Comparison of ENCODE assay signal across 21 cellular contexts in the genomic region with DNA sequence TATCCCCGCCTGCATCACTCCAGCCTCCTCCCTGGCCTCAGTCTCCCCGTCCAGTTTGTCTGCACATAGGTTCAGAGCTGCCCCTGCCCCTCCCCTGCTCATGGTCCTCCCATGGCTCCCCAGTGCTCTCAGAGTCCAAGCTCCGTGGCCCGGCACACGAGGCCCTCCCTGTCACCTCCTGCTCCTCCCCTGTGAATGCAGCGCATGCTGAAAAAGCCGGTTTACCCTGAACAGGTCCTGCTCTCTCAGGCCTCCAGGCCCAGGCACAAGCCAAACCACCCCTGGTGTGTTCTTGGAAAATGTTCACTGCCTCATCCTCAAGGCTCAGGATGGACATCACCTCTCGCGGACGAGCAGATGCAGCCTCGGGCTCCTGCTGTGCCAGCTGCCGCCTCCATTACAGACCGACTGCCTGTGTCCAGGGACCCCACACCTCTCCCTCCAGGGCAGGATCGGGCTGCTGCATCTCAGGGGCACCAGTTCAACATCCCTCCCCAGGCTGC. TPM values are rescaled to one million over a fixed set of nuclear protein-coding genes. Genes with fewer than 3 reads are reported as not detected.
DNase-seq lines count a peak whose midpoint lies in the region; ATAC-seq, FAIRE-seq and TF ChIP-seq lines count a peak whose summit lies in the region.
"Had no signal": no experiment of that assay in that cellular context is flagged by ENCODE, and none has a peak within 500 bp of the region (broad histone marks: within the 10 kb centered on the region; RNA-seq: fewer than 3 reads in every experiment).

No MANE protein-coding gene starts in this region.

- H2AFZ ChIP-seq in astrocyte (ENCODE audit: low read depth, low read length) (no peak overlapping the region), neuronal stem cell (ENCODE audit: low read length) (no peak overlapping the region)
- H2AFZ ChIP-seq: GM23338 had no signal

- H3K4ac ChIP-seq in neuronal stem cell (ENCODE audit: low read length): no peak overlapping the region

- H3K4me1 Mint-ChIP-seq in astrocyte (ENCODE audit: low read depth, unreplicated experiment): no peaks in the 10 kb centered on the region
- peaks cover 9 to 15% (median 11%) of the 10 kb centered on the region in 7 donors for H3K4me1 Mint-ChIP-seq in naive thymus-derived CD4-positive, alpha-beta T cell

- peak overlapping the region; percentile 27 for H3K4me3 Mint-ChIP-seq in astrocyte (ENCODE audit: unreplicated experiment)
- no peak overlapping the region for H3K4me3 Mint-ChIP-seq in naive thymus-derived CD4-positive, alpha-beta T cell
- H3K4me3 Mint-ChIP-seq: CD4-positive, alpha-beta T cell; GM23338 had no signal

- H3K4me3 ChIP-seq in HEK293 (ENCODE audit: low read depth, low read length) (no peak overlapping the region), astrocyte (ENCODE audit: insufficient read depth, low read depth, low read length) (no peak overlapping the region), neuronal stem cell (ENCODE audit: low read length in 2 of 2) (no peak overlapping the region)
- no peak overlapping the region for H3K4me3 ChIP-seq in naive thymus-derived CD4-positive, alpha-beta T cell (ENCODE audit: low read length)
- H3K4me3 ChIP-seq: A549, GM23338 had no signal

- H3K4me1 ChIP-seq in HEK293 (ENCODE audit: control insufficient read depth, insufficient read depth, low read length): peaks cover 4% of the 10 kb centered on the region
- peaks cover 4% of the 10 kb centered on the region for H3K4me1 ChIP-seq in astrocyte (ENCODE audit: insufficient read depth, low read length)
- peaks cover 0 to 3% of the 10 kb centered on the region in 2 donors for H3K4me1 ChIP-seq in neuronal stem cell (ENCODE audit: control insufficient read depth in 2 of 2, insufficient read depth in 1 of 2, low read depth in 1 of 2, low read length in 2 of 2)
- peaks cover 5 to 7% of the 10 kb centered on the region in 2 donors for H3K4me1 ChIP-seq in naive thymus-derived CD4-positive, alpha-beta T cell (ENCODE audit: control insufficient read depth in 2 of 2, insufficient read depth in 2 of 2, low read length in 2 of 2)
- H3K4me1 ChIP-seq: Caco-2 had no signal

- no peak overlapping the region for H2BK12ac ChIP-seq in neuronal stem cell (ENCODE audit: low read length)

- no peak overlapping the region for H3K27ac ChIP-seq in HEK293 (ENCODE audit: extremely low read depth, low read depth, low read length)
- H3K27ac ChIP-seq in astrocyte (ENCODE audit: low read depth, low read length): no peak overlapping the region
- H3K27ac ChIP-seq in neuronal stem cell (replicated peaks; ENCODE audit: low read length): no peak overlapping the region
- H3K27ac ChIP-seq in naive thymus-derived CD4-positive, alpha-beta T cell (ENCODE audit: low read depth, low read length): no peak overlapping the region
- H3K27ac ChIP-seq: 22Rv1, C4-2B had no signal

- POLR2A ChIA-PET in HEK293 (lab: Yijun Ruan, JAX): no interaction called here
- POLR2A ChIA-PET in naive thymus-derived CD4-positive, alpha-beta T cell (lab: Charles Lee): interaction anchor here (10.5 kb wide), 1 partner anchor 18 kb away, joined by 424 read pairs; the partner anchor contains the start of gene EMP3

- peak overlapping the region; percentile 58 for H3K23ac ChIP-seq in neuronal stem cell (ENCODE audit: low read depth, low read length, poor library complexity)

- no peak overlapping the region for H3K9ac ChIP-seq in astrocyte (ENCODE audit: low read length)
- H3K9ac ChIP-seq in neuronal stem cell (ENCODE audit: low read depth, low read length, poor library complexity): no peak overlapping the region

- WGBS in neuronal stem cell (ENCODE audit: extremely low coverage in 2 of 2, insufficient read length in 2 of 2, insufficient replicate concordance in 1 of 2), 2 donors: no CpG with 5 or more reads among the region's 14 CpGs

- peaks cover 14% of the 10 kb centered on the region for H3K27me3 Mint-ChIP-seq in astrocyte (ENCODE audit: low read depth, unreplicated experiment)
- no peaks in the 10 kb centered on the region for H3K27me3 Mint-ChIP-seq in naive thymus-derived CD4-positive, alpha-beta T cell
- H3K27me3 Mint-ChIP-seq: CD4-positive, alpha-beta T cell had no signal

- no peak overlapping the region for H4K8ac ChIP-seq in neuronal stem cell (ENCODE audit: low read depth, low read length)

- no peaks in the 10 kb centered on the region for H3K27me3 ChIP-seq in astrocyte (ENCODE audit: insufficient read depth, low read length)
- H3K27me3 ChIP-seq in neuronal stem cell (ENCODE audit: control insufficient read depth in 3 of 3, insufficient read depth in 3 of 3, low read depth in 1 of 3, low read length in 3 of 3): peaks cover 0 to 10% (median 0%) of the 10 kb centered on the region in 3 experiments
- H3K27me3 ChIP-seq in naive thymus-derived CD4-positive, alpha-beta T cell (ENCODE audit: control insufficient read depth in 2 of 2, insufficient read depth in 2 of 2, low read length in 2 of 2): no peaks in the 10 kb centered on the region

- peak overlapping the region; percentile 71 for H3K18ac ChIP-seq in neuronal stem cell (ENCODE audit: low read length)

- peak overlapping the region; percentile 9 for H3K14ac ChIP-seq in neuronal stem cell (ENCODE audit: low read length)

- H2BK15ac ChIP-seq in neuronal stem cell (ENCODE audit: low read length): peak overlapping the region; percentile 81

- no peaks in the 10 kb centered on the region for H3K36me3 Mint-ChIP-seq in astrocyte (ENCODE audit: low read depth, unreplicated experiment)
- H3K36me3 Mint-ChIP-seq in naive thymus-derived CD4-positive, alpha-beta T cell: peaks cover 0 to 8% (median 0%) of the 10 kb centered on the region in 5 donors

- no peak overlapping the region for H3K27ac Mint-ChIP-seq in astrocyte (ENCODE audit: unreplicated experiment)
- no peak overlapping the region for H3K27ac Mint-ChIP-seq in naive thymus-derived CD4-positive, alpha-beta T cell
- H3K27ac Mint-ChIP-seq: CD4-positive, alpha-beta T cell; GM23338 had no signal

- CTCF ChIA-PET in HEK293 (lab: Yijun Ruan, JAX): interaction anchor here (0.6 to 1.7 kb wide), 6 partner anchors 12 to 401 kb away, joined by 3 to 8 read pairs (median 3); a partner anchor contains a TSS
- CTCF ChIA-PET in naive thymus-derived CD4-positive, alpha-beta T cell (lab: Charles Lee): interaction anchor here (0.6 to 12.3 kb wide), 2 partner anchors 18 to 1089 kb away, joined by 4 to 217 read pairs; partner anchors contain the start of gene EMP3

- H2BK120ac ChIP-seq in neuronal stem cell (ENCODE audit: low read depth, low read length): no peak overlapping the region

- H2AK5ac ChIP-seq in neuronal stem cell (ENCODE audit: low read depth, low read length): peak overlapping the region; percentile 95

- intact Hi-C loops in naive thymus-derived CD4-positive, alpha-beta T cell (cut with micrococcal nuclease): loop anchor here in 1 of 2 donors (10.0 kb wide), 1 partner anchor 246 kb away; no protein-coding TSS in a partner anchor

- H3K79me1 ChIP-seq in neuronal stem cell (ENCODE audit: low read depth, low read length): no peaks in the 10 kb centered on the region

- no peak for ATAC-seq in naive thymus-derived CD4-positive, alpha-beta T cell
- no peak for ATAC-seq in left lobe of liver
- ATAC-seq: GM23338 had no signal

- H3K79me2 ChIP-seq in astrocyte (ENCODE audit: insufficient read depth, low read length): no peaks in the 10 kb centered on the region

- H4K91ac ChIP-seq in neuronal stem cell (ENCODE audit: low read depth, low read length, poor library complexity): no peak overlapping the region

- no peak for FAIRE-seq in astrocyte (lab: Jason Lieb, UNC)
- FAIRE-seq: A549, D721Med, G401.6, GM12891, H54 had no signal

- TF ChIP-seq CTCF in HEK293 (tag by site-specific recombination; IDR thresholded peaks at IDR 0.05): no peak
- TF ChIP-seq CTCF in astrocyte (IDR thresholded peaks at IDR 0.05; ENCODE audit: insufficient read depth, low read depth, low read length): no peak

- no peaks in the 10 kb centered on the region for H4K20me1 ChIP-seq in astrocyte (ENCODE audit: insufficient read depth, low read length)

- DNase-seq in NCI-H146 (lab: John Stamatoyannopoulos, UW): peak; percentile 63
- DNase-seq in NCI-H146 treated with DMSO at 0.1 percent for 48 hours (lab: John Stamatoyannopoulos, UW; ENCODE audit: unreplicated experiment): no peak
- DNase-seq in astrocyte (ENCODE audit: low read depth): no peak
- DNase-seq in neuronal stem cell (ENCODE audit: low spot score): no peak
- no peak for DNase-seq in naive thymus-derived CD4-positive, alpha-beta T cell
- DNase-seq in left lobe of liver (ENCODE audit: low spot score): no peak
- no peak for DNase-seq in islet precursor cell
- DNase-seq: AML-193; Caco-2; CD4-positive, alpha-beta T cell had no signal

- H3K4me2 ChIP-seq in astrocyte (ENCODE audit: low read length) (no peak overlapping the region), neuronal stem cell (ENCODE audit: insufficient read depth, low read length, poor library complexity, severe bottlenecking) (no peak overlapping the region)
- H3K4me2 ChIP-seq: A549, GM23338 had no signal

- H3K36me3 ChIP-seq in HEK293 (ENCODE audit: control insufficient read depth in 2 of 2, insufficient read depth in 1 of 2, low read length in 2 of 2) (no peaks in the 10 kb centered on the region; a peak in 1 of 3 replicates), astrocyte (ENCODE audit: insufficient read depth, low read length) (no peaks in the 10 kb centered on the region), neuronal stem cell (replicated peaks in 1 of 2; ENCODE audit: control insufficient read depth in 2 of 2, insufficient read depth in 2 of 2, low read length in 2 of 2) (no peaks in the 10 kb centered on the region)
- peaks cover 0 to 28% (median 0%) of the 10 kb centered on the region in 3 experiments for H3K36me3 ChIP-seq in naive thymus-derived CD4-positive, alpha-beta T cell (ENCODE audit: control insufficient read depth in 2 of 3, insufficient read depth in 3 of 3, low read length in 3 of 3)

- H3K9me3 ChIP-seq in HEK293 (ENCODE audit: control insufficient read depth, insufficient read depth, low read depth, low read length) (no peaks in the 10 kb centered on the region), astrocyte (ENCODE audit: insufficient read depth, low read depth, low read length) (no peaks in the 10 kb centered on the region), neuronal stem cell (replicated peaks in 1 of 2; ENCODE audit: control insufficient read depth in 2 of 2, insufficient read depth in 1 of 2, low read depth in 1 of 2, low read length in 2 of 2) (no peaks in the 10 kb centered on the region)
- no peaks in the 10 kb centered on the region for H3K9me3 ChIP-seq in naive thymus-derived CD4-positive, alpha-beta T cell (ENCODE audit: control insufficient read depth in 2 of 3, low read length in 3 of 3)
- H3K9me3 ChIP-seq: A549, Caco-2 had no signal

- peak overlapping the region; percentile 55 for H2BK5ac ChIP-seq in neuronal stem cell (ENCODE audit: low read length)

- peaks cover 3% of the 10 kb centered on the region for H3K9me3 Mint-ChIP-seq in astrocyte (ENCODE audit: unreplicated experiment)
- peaks cover 0 to 1% (median 0%) of the 10 kb centered on the region in 11 donors for H3K9me3 Mint-ChIP-seq in naive thymus-derived CD4-positive, alpha-beta T cell
- H3K9me3 Mint-ChIP-seq: CD4-positive, alpha-beta T cell; GM23338 had no signal

RNA-seq across cellular contexts. Expression of gene EMP3, which starts 13.0 kb away (rescaled TPM):
- 199 and 217 TPM in 2 replicates for total RNA-seq in astrocyte
- 45.0 TPM for polyA plus RNA-seq in neuronal stem cell (2013, experiment 1 of 2)
- 46.0 TPM for polyA plus RNA-seq in neuronal stem cell (2013, experiment 2 of 2)
- 100 to 1,000 TPM; 183 to 425 (median 257) TPM for total RNA-seq in naive thymus-derived CD4-positive, alpha-beta T cell
- 100 to 1,000 TPM; 511 to 711 TPM for polyA plus RNA-seq in naive thymus-derived CD4-positive, alpha-beta T cell
- 6.7 TPM for total RNA-seq in left lobe of liver
- total RNA-seq: HT-29 had no signal

RNA-seq across cellular contexts. Expression of gene TMEM143, which starts 25.4 kb away (rescaled TPM):
- total RNA-seq in astrocyte (8.7 and 10.5 TPM in 2 replicates), left lobe of liver (19.0 TPM)
- 8.5 TPM for polyA plus RNA-seq in neuronal stem cell (2013, experiment 1 of 2)
- polyA plus RNA-seq in neuronal stem cell (2013, experiment 2 of 2): 8.9 TPM
- total RNA-seq in naive thymus-derived CD4-positive, alpha-beta T cell: 10 to 100 TPM; 11.6 to 39.8 (median 20.1) TPM
- polyA plus RNA-seq in naive thymus-derived CD4-positive, alpha-beta T cell: 10 to 100 TPM in 1 of 2 donors, 1 to 10 TPM in 1; 5.7 to 12.7 TPM

RNA-seq across cellular contexts. Expression of gene SYNGR4, which starts 25.9 kb away (rescaled TPM):
- total RNA-seq in astrocyte: not detected in 2 replicates
- 0.13 TPM for polyA plus RNA-seq in neuronal stem cell (2013, experiment 1 of 2)
- polyA plus RNA-seq in neuronal stem cell (2013, experiment 2 of 2): 0.12 TPM
- total RNA-seq in naive thymus-derived CD4-positive, alpha-beta T cell: not detected
- polyA plus RNA-seq in naive thymus-derived CD4-positive, alpha-beta T cell: not detected
- total RNA-seq in left lobe of liver: not detected
- total RNA-seq: CD4-positive, alpha-beta T cell; GM23338 had no signal
- polyA plus RNA-seq: BJ, GM23338 had no signal

RNA-seq across cellular contexts. Expression of gene KDELR1, which starts 53.0 kb away (rescaled TPM):
- total RNA-seq in astrocyte (370 and 396 TPM in 2 replicates), left lobe of liver (68.4 TPM)
- 361 TPM for polyA plus RNA-seq in neuronal stem cell (2013, experiment 1 of 2)
- polyA plus RNA-seq in neuronal stem cell (2013, experiment 2 of 2): 364 TPM
- total RNA-seq in naive thymus-derived CD4-positive, alpha-beta T cell: 10 to 100 TPM; 42.7 to 73.9 (median 52.3) TPM
- polyA plus RNA-seq in naive thymus-derived CD4-positive, alpha-beta T cell: 10 to 100 TPM; 22.2 to 24.3 TPM

RNA-seq across cellular contexts. Expression of gene GRIN2D, which starts 55.2 kb away (rescaled TPM):
- total RNA-seq in astrocyte (6.2 and 9.3 TPM in 2 replicates), left lobe of liver (0.20 TPM)
- 0.74 TPM for polyA plus RNA-seq in neuronal stem cell (2013, experiment 1 of 2)
- polyA plus RNA-seq in neuronal stem cell (2013, experiment 2 of 2): 0.72 TPM
- under 1 TPM; 0.08 to 0.39 (median 0.11) TPM for total RNA-seq in naive thymus-derived CD4-positive, alpha-beta T cell
- not detected for polyA plus RNA-seq in naive thymus-derived CD4-positive, alpha-beta T cell

Comparison
In these comparisons a context has a peak if more than half of its experiments do, and no peak if none do; other contexts are left out.
1. RNA of gene EMP3, which starts 13.0 kb away (total RNA-seq): 183 to 425 TPM in naive thymus-derived CD4-positive, alpha-beta T cell and 199 to 217 TPM in astrocyte; 6.7 TPM in left lobe of liver (single experiment); every median in the first group is over 10 times any median in the second.